1 cellular context compared by ENCODE assay signal in genomic region chr5:177491429-177491945, GRCh38.
TF ChIP-seq lines count a peak whose summit lies in the region.

No MANE protein-coding gene starts in this region.

TF ChIP-seq in K562, 482 proteins besides CTCF, POLR2A, EP300 and RAD21 (continues in another document):
- TF ChIP-seq TOE1 (IDR thresholded peaks at IDR 0.05; ENCODE audit: borderline replicate concordance) (no peak), TOE1 (CRISPR knock-in tag; IDR thresholded peaks at IDR 0.05; ENCODE audit: borderline replicate concordance, low read depth) (no peak), RCOR1 (IDR thresholded peaks at IDR 0.05; ENCODE audit: borderline replicate concordance in 1 of 2, low read depth in 2 of 2, low read length in 2 of 2) (peak in 1 of 2 experiments; percentile 55; a peak in 3 of 4 replicates), E2F8 (IDR thresholded peaks at IDR 0.05; ENCODE audit: low read depth, partially characterized antibody) (peak; percentile 40), POLR2AphosphoS2 (IDR thresholded peaks at IDR 0.05; ENCODE audit: low read length) (no peak), BCLAF1 (IDR thresholded peaks at IDR 0.05; ENCODE audit: borderline replicate concordance in 1 of 2, control insufficient read depth in 1 of 2, low read depth in 2 of 2, low read length in 1 of 2) (peak in 1 of 2 experiments; percentile 72; a peak in 1 of 4 replicates), TEAD4 (IDR thresholded peaks at IDR 0.05; ENCODE audit: low read length) (0 out of 2 replicates have a peak, but pooled peaks have one; percentile 13), TEAD4 (CRISPR knock-in tag; IDR thresholded peaks at IDR 0.05; ENCODE audit: borderline replicate concordance) (no peak), RBM25 (IDR thresholded peaks at IDR 0.05; ENCODE audit: low read depth, low read length, severe bottlenecking) (no peak), FOXM1 (IDR thresholded peaks at IDR 0.05; ENCODE audit: low read depth) (no peak), FOXM1 (CRISPR knock-in tag; IDR thresholded peaks at IDR 0.05; ENCODE audit: low read depth) (peak; percentile 51; the same call in 1 of the 2 replicates), BHLHE40 (IDR thresholded peaks at IDR 0.05; ENCODE audit: low read length) (peak; percentile 32; the same call in 1 of the 2 replicates), ZNF124 (CRISPR knock-in tag; IDR thresholded peaks at IDR 0.05) (no peak), CBFA2T3 (IDR thresholded peaks at IDR 0.05) (0 out of 2 replicates have a peak, but pooled peaks have one; percentile 14), ETS1 (conservative IDR thresholded peaks at IDR 0.05; ENCODE audit: control insufficient read depth, low read depth, low read length) (peak; percentile 79), TBL1XR1 (IDR thresholded peaks at IDR 0.05; ENCODE audit: low read length in 2 of 2) (peak; percentile 30 to 70; a peak in 2 of 4 replicates), MEIS2 (IDR thresholded peaks at IDR 0.05; ENCODE audit: partially characterized antibody) (peak; percentile 6), HSF4 (CRISPR knock-in tag; IDR thresholded peaks at IDR 0.05; ENCODE audit: borderline replicate concordance) (no peak), POLR2G (IDR thresholded peaks at IDR 0.05; ENCODE audit: low read depth, low read length) (peak; percentile 55; the same call in 1 of the 2 replicates), ELK3 (CRISPR knock-in tag; IDR thresholded peaks at IDR 0.05) (no peak), RBFOX2 (IDR thresholded peaks at IDR 0.05; ENCODE audit: low read depth, low read length) (peak; percentile 50; the same call in 1 of the 2 replicates), ZFX (CRISPR knock-in tag; IDR thresholded peaks at IDR 0.05) (0 out of 2 replicates have a peak, but pooled peaks have one; percentile 42), YY1 (IDR thresholded peaks at IDR 0.05; ENCODE audit: borderline replicate concordance in 1 of 3, control insufficient read depth in 1 of 3, extremely low read depth in 1 of 3, insufficient read depth in 3 of 3, insufficient read length in 1 of 3, insufficient replicate concordance in 2 of 3, low read depth in 1 of 3, low read length in 2 of 3) (peak in 1 of 3 experiments; percentile 37), ZNF592 (IDR thresholded peaks at IDR 0.05) (peak; percentile 88), NCOR1 (IDR thresholded peaks at IDR 0.05) (peak; percentile 52), SMAD4 (CRISPR knock-in tag; conservative IDR thresholded peaks at IDR 0.05) (peak; percentile 88), ZC3H4 (CRISPR knock-in tag; IDR thresholded peaks at IDR 0.05; ENCODE audit: borderline replicate concordance) (0 out of 2 replicates have a peak, but pooled peaks have one; percentile 25), TCF3 (CRISPR knock-in tag; IDR thresholded peaks at IDR 0.05) (peak; percentile 39), BMI1 (IDR thresholded peaks at IDR 0.05; ENCODE audit: low read length) (no peak), CTCFL (IDR thresholded peaks at IDR 0.05; ENCODE audit: borderline replicate concordance, insufficient read depth, low read depth, low read length, poor library complexity, severe bottlenecking) (peak; percentile 99), ZNF740 (CRISPR knock-in tag; IDR thresholded peaks at IDR 0.05) (peak; percentile 92), ZNF740 (tag; IDR thresholded peaks at IDR 0.05) (peak in 1 of 2 experiments; percentile 48; a peak in 1 of 4 replicates), MTA3 (IDR thresholded peaks at IDR 0.05; ENCODE audit: borderline replicate concordance) (peak; percentile 84), GABPB1 (CRISPR knock-in tag; IDR thresholded peaks at IDR 0.05) (peak; percentile 73), CBX1 (IDR thresholded peaks at IDR 0.05; ENCODE audit: low read depth) (no peak; the same call in 1 of the 2 replicates), NR1H2 (CRISPR knock-in tag; IDR thresholded peaks at IDR 0.05) (no peak), ZNF121 (CRISPR knock-in tag; conservative IDR thresholded peaks at IDR 0.05) (no peak), ZEB2 (IDR thresholded peaks at IDR 0.05) (no peak), ZNF696 (CRISPR knock-in tag; conservative IDR thresholded peaks at IDR 0.05) (no peak), NFXL1 (CRISPR knock-in tag; IDR thresholded peaks at IDR 0.05) (no peak), NFYB (IDR thresholded peaks at IDR 0.05; ENCODE audit: extremely low read depth, insufficient read length) (no peak), SMARCB1 (IDR thresholded peaks at IDR 0.05; ENCODE audit: insufficient read length, low read depth) (peak; percentile 45), STAG1 (CRISPR knock-in tag; IDR thresholded peaks at IDR 0.05; ENCODE audit: borderline replicate concordance) (peak; percentile 69; the same call in 1 of the 2 replicates), OTX1 (CRISPR knock-in tag; IDR thresholded peaks at IDR 0.05) (no peak), ZZZ3 (IDR thresholded peaks at IDR 0.05) (no peak), HCFC1 (IDR thresholded peaks at IDR 0.05; ENCODE audit: low read depth, low read length) (peak; percentile 42), ZNF76 (CRISPR knock-in tag; IDR thresholded peaks at IDR 0.05; ENCODE audit: borderline replicate concordance) (0 out of 2 replicates have a peak, but pooled peaks have one; percentile 26), JUND (IDR thresholded peaks at IDR 0.05; ENCODE audit: borderline replicate concordance, low read depth, low read length) (peak; percentile 55), JUND (tag; IDR thresholded peaks at IDR 0.05; ENCODE audit: borderline replicate concordance, low read depth, low read length) (no peak; the same call in 2 of the 3 replicates), MCM7 (IDR thresholded peaks at IDR 0.05) (no peak), E2F6 (IDR thresholded peaks at IDR 0.05; ENCODE audit: borderline replicate concordance in 1 of 2, extremely low read depth in 1 of 2, insufficient read depth in 1 of 2, insufficient read length in 1 of 2, low read depth in 1 of 2, low read length in 1 of 2, poor library complexity in 1 of 2, severe bottlenecking in 1 of 2) (peak in 1 of 2 experiments; percentile 45), FUS (optimal IDR thresholded peaks at IDR 0.05; ENCODE audit: low read depth, low read length) (peak; percentile 78), POLR2AphosphoS5 (IDR thresholded peaks at IDR 0.05; ENCODE audit: control insufficient read depth, insufficient read depth, low read depth, low read length) (peak; percentile 75)
